ENCODE assay signal across 2 cellular contexts in the genomic region with DNA sequence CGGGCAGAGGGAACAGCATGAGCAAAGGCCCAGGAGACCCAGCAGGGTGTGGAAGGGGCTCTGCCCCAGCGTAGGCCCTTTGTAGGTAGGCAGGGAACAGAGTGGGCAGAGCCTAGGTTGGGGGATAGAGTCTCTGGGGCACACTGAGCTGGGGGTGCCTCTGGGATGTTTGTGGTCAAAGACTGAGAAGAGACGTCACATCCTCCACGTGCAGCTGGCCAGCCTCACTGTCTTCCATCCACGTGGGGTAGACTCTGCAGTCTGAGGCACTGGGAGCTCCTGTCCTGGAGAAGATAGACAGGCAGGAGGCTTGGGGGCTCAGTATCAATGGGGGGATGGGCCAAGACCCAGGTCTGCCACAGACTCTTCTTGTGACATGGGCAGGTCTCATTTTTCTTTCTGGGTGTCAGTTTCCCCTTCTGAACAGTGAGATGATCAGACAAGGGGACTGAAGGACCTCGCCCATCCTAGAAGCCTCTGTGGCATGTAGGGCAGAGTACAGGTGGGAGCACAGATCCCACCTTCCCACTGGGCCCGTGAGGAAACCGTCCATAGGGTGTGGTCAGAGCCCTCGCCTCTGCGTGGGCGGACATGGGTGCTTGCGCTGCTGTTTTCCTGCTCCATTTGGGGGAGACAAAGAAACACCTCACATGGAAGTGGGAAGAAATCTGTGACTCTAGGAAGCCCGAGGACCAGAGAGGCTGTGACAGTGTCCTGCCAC.
TF ChIP-seq lines count a peak whose summit lies in the region.

No MANE protein-coding gene starts in this region.

TF ChIP-seq in GM23338, 12 proteins besides CTCF, POLR2A, EP300 and RAD21 (continues in another document):
- TF ChIP-seq ZNF331 (CRISPR knock-in tag; IDR thresholded peaks at IDR 0.05; ENCODE audit: low read depth) = no peak
- no peak for TF ChIP-seq JUNB (IDR thresholded peaks at IDR 0.05; ENCODE audit: unreplicated experiment)
- TF ChIP-seq, protein P1, sequence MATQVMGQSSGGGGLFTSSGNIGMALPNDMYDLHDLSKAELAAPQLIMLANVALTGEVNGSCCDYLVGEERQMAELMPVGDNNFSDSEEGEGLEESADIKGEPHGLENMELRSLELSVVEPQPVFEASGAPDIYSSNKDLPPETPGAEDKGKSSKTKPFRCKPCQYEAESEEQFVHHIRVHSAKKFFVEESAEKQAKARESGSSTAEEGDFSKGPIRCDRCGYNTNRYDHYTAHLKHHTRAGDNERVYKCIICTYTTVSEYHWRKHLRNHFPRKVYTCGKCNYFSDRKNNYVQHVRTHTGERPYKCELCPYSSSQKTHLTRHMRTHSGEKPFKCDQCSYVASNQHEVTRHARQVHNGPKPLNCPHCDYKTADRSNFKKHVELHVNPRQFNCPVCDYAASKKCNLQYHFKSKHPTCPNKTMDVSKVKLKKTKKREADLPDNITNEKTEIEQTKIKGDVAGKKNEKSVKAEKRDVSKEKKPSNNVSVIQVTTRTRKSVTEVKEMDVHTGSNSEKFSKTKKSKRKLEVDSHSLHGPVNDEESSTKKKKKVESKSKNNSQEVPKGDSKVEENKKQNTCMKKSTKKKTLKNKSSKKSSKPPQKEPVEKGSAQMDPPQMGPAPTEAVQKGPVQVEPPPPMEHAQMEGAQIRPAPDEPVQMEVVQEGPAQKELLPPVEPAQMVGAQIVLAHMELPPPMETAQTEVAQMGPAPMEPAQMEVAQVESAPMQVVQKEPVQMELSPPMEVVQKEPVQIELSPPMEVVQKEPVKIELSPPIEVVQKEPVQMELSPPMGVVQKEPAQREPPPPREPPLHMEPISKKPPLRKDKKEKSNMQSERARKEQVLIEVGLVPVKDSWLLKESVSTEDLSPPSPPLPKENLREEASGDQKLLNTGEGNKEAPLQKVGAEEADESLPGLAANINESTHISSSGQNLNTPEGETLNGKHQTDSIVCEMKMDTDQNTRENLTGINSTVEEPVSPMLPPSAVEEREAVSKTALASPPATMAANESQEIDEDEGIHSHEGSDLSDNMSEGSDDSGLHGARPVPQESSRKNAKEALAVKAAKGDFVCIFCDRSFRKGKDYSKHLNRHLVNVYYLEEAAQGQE (IDR thresholded peaks at IDR 0.05; ENCODE audit: unreplicated experiment) = no peak
- TF ChIP-seq ZNF114 (CRISPR knock-in tag; IDR thresholded peaks at IDR 0.05) = no peak
- TF ChIP-seq, protein P2, sequence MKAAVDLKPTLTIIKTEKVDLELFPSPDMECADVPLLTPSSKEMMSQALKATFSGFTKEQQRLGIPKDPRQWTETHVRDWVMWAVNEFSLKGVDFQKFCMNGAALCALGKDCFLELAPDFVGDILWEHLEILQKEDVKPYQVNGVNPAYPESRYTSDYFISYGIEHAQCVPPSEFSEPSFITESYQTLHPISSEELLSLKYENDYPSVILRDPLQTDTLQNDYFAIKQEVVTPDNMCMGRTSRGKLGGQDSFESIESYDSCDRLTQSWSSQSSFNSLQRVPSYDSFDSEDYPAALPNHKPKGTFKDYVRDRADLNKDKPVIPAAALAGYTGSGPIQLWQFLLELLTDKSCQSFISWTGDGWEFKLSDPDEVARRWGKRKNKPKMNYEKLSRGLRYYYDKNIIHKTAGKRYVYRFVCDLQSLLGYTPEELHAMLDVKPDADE (IDR thresholded peaks at IDR 0.05) = no peak
- TF ChIP-seq EZH2 (IDR thresholded peaks at IDR 0.05; ENCODE audit: low read depth, unreplicated experiment) = no peak
- no peak for TF ChIP-seq STAT1 (IDR thresholded peaks at IDR 0.05; ENCODE audit: unreplicated experiment)
- TF ChIP-seq NANOG (IDR thresholded peaks at IDR 0.05; ENCODE audit: borderline replicate concordance) = no peak

TF ChIP-seq in K562, 482 proteins besides CTCF, POLR2A, EP300 and RAD21:
- TF ChIP-seq KLF1 (tag; IDR thresholded peaks at IDR 0.05) (no peak), EGR1 (conservative IDR thresholded peaks at IDR 0.05) (peak; percentile 57)
- TF ChIP-seq, protein P3, sequence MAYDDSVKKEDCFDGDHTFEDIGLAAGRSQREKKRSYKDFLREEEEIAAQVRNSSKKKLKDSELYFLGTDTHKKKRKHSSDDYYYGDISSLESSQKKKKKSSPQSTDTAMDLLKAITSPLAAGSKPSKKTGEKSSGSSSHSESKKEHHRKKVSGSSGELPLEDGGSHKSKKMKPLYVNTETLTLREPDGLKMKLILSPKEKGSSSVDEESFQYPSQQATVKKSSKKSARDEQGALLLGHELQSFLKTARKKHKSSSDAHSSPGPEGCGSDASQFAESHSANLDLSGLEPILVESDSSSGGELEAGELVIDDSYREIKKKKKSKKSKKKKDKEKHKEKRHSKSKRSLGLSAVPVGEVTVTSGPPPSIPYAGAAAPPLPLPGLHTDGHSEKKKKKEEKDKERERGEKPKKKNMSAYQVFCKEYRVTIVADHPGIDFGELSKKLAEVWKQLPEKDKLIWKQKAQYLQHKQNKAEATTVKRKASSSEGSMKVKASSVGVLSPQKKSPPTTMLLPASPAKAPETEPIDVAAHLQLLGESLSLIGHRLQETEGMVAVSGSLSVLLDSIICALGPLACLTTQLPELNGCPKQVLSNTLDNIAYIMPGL (CRISPR knock-in tag; IDR thresholded peaks at IDR 0.05) = no peak
